ENCODE assay signal across 17 cellular contexts in genomic region chr17:71409712-71410111, GRCh38.
DNase-seq lines count a peak whose midpoint lies in the region; ATAC-seq, FAIRE-seq and TF ChIP-seq lines count a peak whose summit lies in the region.
"Had no signal": no experiment of that assay in that cellular context is flagged by ENCODE, and none has a peak within 500 bp of the region (broad histone marks: within the 10 kb centered on the region; RNA-seq: fewer than 3 reads in every experiment).

No MANE protein-coding gene starts in this region.

- RAD21 ChIA-PET in HCT116 (lab: Charles Lee; ENCODE audit: low non-redundant PET in 1 of 2, low total read pairs in 2 of 2, uncharacterized antibody in 2 of 2, unreplicated experiment in 2 of 2), result interaction anchor here in 1 of 2 experiments (0.7 kb wide), 1 partner anchor 27 kb away, joined by 5 read pairs; no protein-coding TSS in a partner anchor

- H3K9me3 Mint-ChIP-seq in activated T-cell treated with anti-CD3 and anti-CD28 coated beads, Interleukin-2, amount 50 U/mL, for 4 hours, result no peaks in the 10 kb centered on the region

- H2AFZ ChIP-seq in HCT116 (ENCODE audit: low read depth, low read length, poor library complexity, severe bottlenecking), result no peak overlapping the region
- H2AFZ ChIP-seq in hepatocyte, result no peak overlapping the region

- H3K79me2 ChIP-seq in HCT116 (ENCODE audit: insufficient read depth, low read length) (no peaks in the 10 kb centered on the region), hepatocyte (no peaks in the 10 kb centered on the region)

- no peak for FAIRE-seq in A549 (lab: Jason Lieb, UNC)
- FAIRE-seq: GM12892 had no signal

- CTCF ChIA-PET in A549 (lab: Yijun Ruan, JAX) (no interaction called here), HCT116 (lab: Charles Lee) (interaction anchor here (1.1 kb wide), 1 partner anchor 9 kb away, joined by 4 read pairs; no protein-coding TSS in a partner anchor)

- H3K9me3 ChIP-seq in A549, result no peaks in the 10 kb centered on the region
- no peaks in the 10 kb centered on the region for H3K9me3 ChIP-seq in HCT116 (ENCODE audit: control insufficient read depth in 1 of 2, insufficient read depth in 1 of 2, low read depth in 1 of 2, low read length in 2 of 2)
- H3K9me3 ChIP-seq in hepatocyte (ENCODE audit: low read depth), result no peaks in the 10 kb centered on the region

- TF ChIP-seq CTCF in A549 (IDR thresholded peaks at IDR 0.05) (no peak), HCT116 (IDR thresholded peaks at IDR 0.05 in 2 of 3, conservative IDR thresholded peaks at IDR 0.05 in 1 of 3; ENCODE audit: borderline replicate concordance in 1 of 3, insufficient read depth in 1 of 3, low read depth in 2 of 3, low read length in 2 of 3) (no peak), hepatocyte (IDR thresholded peaks at IDR 0.05; ENCODE audit: poor library complexity) (no peak)

- DNase-seq in A549 (ENCODE audit: low read depth in 1 of 2, low spot score in 1 of 2) (peak in 1 of 2 experiments; percentile 41), HCT116 (ENCODE audit: low read depth, low spot score) (no peak), RPMI7951 (ENCODE audit: low read depth) (peak; percentile 91), fibroblast of gingiva (ENCODE audit: low read depth) (peak; percentile 73), activated gamma-delta T cell (lab: John Stamatoyannopoulos, UW) (no peak), hepatocyte (ENCODE audit: low spot score) (no peak)
- no peak for DNase-seq in activated T-cell treated with anti-CD3 and anti-CD28 coated beads, Interleukin-2, amount 50 U/mL, for 4 hours
- DNase-seq: activated CD8-positive, alpha-beta memory T cell treated with anti-CD3 and anti-CD28 coated beads for 24 hours; cortex of kidney; DMS53; GOT3; NCI-H1436; NCI-H526 treated with DMSO at 0.1 percent for 48 hours; SIG-M5 had no signal

- H3K27me3 Mint-ChIP-seq in activated T-cell treated with anti-CD3 and anti-CD28 coated beads, Interleukin-2, amount 50 U/mL, for 4 hours (ENCODE audit: low read depth), result no peaks in the 10 kb centered on the region
- H3K27me3 Mint-ChIP-seq: activated naive CD4-positive, alpha-beta T cell treated with anti-CD3 and anti-CD28 coated beads, Interleukin-2, amount 50 U/mL, for 24 hours had no signal

- no peaks in the 10 kb centered on the region for H3K27me3 ChIP-seq in HCT116 (ENCODE audit: insufficient read depth, low read length)
- H3K27me3 ChIP-seq in hepatocyte, result no peaks in the 10 kb centered on the region

- BruUV-seq in HCT116 (replicated peaks; lab: Mats Ljungman, UMichigan), result no TSS peak

- no peak for TF ChIP-seq POLR2A in A549 (IDR thresholded peaks at IDR 0.05; ENCODE audit: low read length)
- TF ChIP-seq POLR2A in HCT116 (IDR thresholded peaks at IDR 0.05; ENCODE audit: borderline replicate concordance, extremely low read depth, insufficient read depth, insufficient read length), result no peak

- no peak overlapping the region for H3K4me3 ChIP-seq in A549
- no peak overlapping the region for H3K4me3 ChIP-seq in HCT116 (replicated peaks in 1 of 2; ENCODE audit: low read depth in 1 of 2, low read length in 2 of 2)
- no peak overlapping the region for H3K4me3 ChIP-seq in hepatocyte

- POLR2A ChIA-PET in A549 (lab: Yijun Ruan, JAX) (interaction anchor here (0.6 kb wide), 1 partner anchor 621 kb away, joined by 4 read pairs; no protein-coding TSS in a partner anchor), HCT116 (lab: Charles Lee) (no interaction called here)

- TF ChIP-seq RAD21 in A549 (conservative IDR thresholded peaks at IDR 0.05 in 1 of 2, IDR thresholded peaks at IDR 0.05 in 1 of 2), result no peak
- no peak for TF ChIP-seq RAD21 in HCT116 (IDR thresholded peaks at IDR 0.05; ENCODE audit: low read depth)

- ATAC-seq in A549 (no peak), HCT116 (no peak), HG02840 (IDR thresholded peaks at IDR 0.05; ENCODE audit: low FRiP score, unreplicated experiment) (no peak)
- ATAC-seq in activated T-cell treated with anti-CD3 and anti-CD28 coated beads, Interleukin-2, amount 50 U/mL, for 4 hours, result no peak

- H3K9ac ChIP-seq in HCT116 (ENCODE audit: low read length), result no peak overlapping the region

- H3K4me2 ChIP-seq in A549, result peak overlapping the region; percentile 53
- H3K4me2 ChIP-seq in HCT116 (ENCODE audit: low read length), result no peak overlapping the region
- H3K4me2 ChIP-seq in hepatocyte, result no peak overlapping the region

- no peaks in the 10 kb centered on the region for H4K20me1 ChIP-seq in HCT116 (ENCODE audit: insufficient read depth)
- H4K20me1 ChIP-seq in hepatocyte (ENCODE audit: insufficient read depth, poor library complexity, severe bottlenecking), result no peaks in the 10 kb centered on the region

- intact Hi-C loops in HCT116 (cut with micrococcal nuclease), result loop anchor here (10.0 kb wide), 1 partner anchor 335 kb away; no protein-coding TSS in a partner anchor

- no peaks in the 10 kb centered on the region for H3K9me2 ChIP-seq in HCT116 (ENCODE audit: insufficient read depth)
- H3K9me2 ChIP-seq in hepatocyte (replicated peaks; ENCODE audit: insufficient read depth), result no peaks in the 10 kb centered on the region

- 19% methylated on average over 4 of the region's 4 CpGs for WGBS in A549 (ENCODE audit: missing lambda C conversion rate)
- 90% methylated on average over 4 of the region's 4 CpGs for WGBS in hepatocyte (ENCODE audit: low lambda C conversion rate, missing lambda C conversion rate)

- no peaks in the 10 kb centered on the region for H3K4me1 Mint-ChIP-seq in activated T-cell treated with anti-CD3 and anti-CD28 coated beads, Interleukin-2, amount 50 U/mL, for 4 hours (ENCODE audit: low read depth)
- H3K4me1 Mint-ChIP-seq: activated naive CD4-positive, alpha-beta T cell treated with anti-CD3 and anti-CD28 coated beads, Interleukin-2, amount 50 U/mL, for 24 hours had no signal

- H3K36me3 ChIP-seq in HCT116 (ENCODE audit: control insufficient read depth in 1 of 2, insufficient read depth in 2 of 2, low read length in 2 of 2) (no peaks in the 10 kb centered on the region), hepatocyte (replicated peaks; ENCODE audit: insufficient read depth, low read depth) (no peaks in the 10 kb centered on the region)

- no peaks in the 10 kb centered on the region for H3K36me3 Mint-ChIP-seq in activated T-cell treated with anti-CD3 and anti-CD28 coated beads, Interleukin-2, amount 50 U/mL, for 4 hours (ENCODE audit: insufficient read depth)
- H3K36me3 Mint-ChIP-seq: activated naive CD4-positive, alpha-beta T cell treated with anti-CD3 and anti-CD28 coated beads, Interleukin-2, amount 50 U/mL, for 24 hours had no signal

- H3K4me1 ChIP-seq in A549, result peaks cover 41% of the 10 kb centered on the region
- H3K4me1 ChIP-seq in HCT116 (ENCODE audit: control insufficient read depth in 1 of 2, insufficient read depth in 2 of 2, low read length in 2 of 2), result peaks cover 9 to 39% of the 10 kb centered on the region in 2 experiments; a peak in 3 of 4 replicates
- H3K4me1 ChIP-seq in hepatocyte (ENCODE audit: insufficient read depth), result no peaks in the 10 kb centered on the region

- H3K4me3 Mint-ChIP-seq in activated T-cell treated with anti-CD3 and anti-CD28 coated beads, Interleukin-2, amount 50 U/mL, for 4 hours, result no peak overlapping the region
- H3K4me3 Mint-ChIP-seq: activated naive CD4-positive, alpha-beta T cell treated with anti-CD3 and anti-CD28 coated beads, Interleukin-2, amount 50 U/mL, for 24 hours had no signal

- peak overlapping the region; percentile 48 to 63; a peak in 5 of 6 replicates for H3K27ac ChIP-seq in A549
- no peak overlapping the region for H3K27ac ChIP-seq in HCT116 (ENCODE audit: low read depth, low read length)
- H3K27ac ChIP-seq in hepatocyte, result no peak overlapping the region

- peak in 1 of 2 experiments; percentile 34; a peak in 1 of 5 replicates for TF ChIP-seq EP300 in A549 (IDR thresholded peaks at IDR 0.05)

TF ChIP-seq in A549, 52 proteins besides CTCF, POLR2A, EP300 and RAD21 (continues in another document):
- TF ChIP-seq GATA3 (IDR thresholded peaks at IDR 0.05; ENCODE audit: borderline replicate concordance) (peak; percentile 26; the same call in 1 of the 2 replicates), JUNB (IDR thresholded peaks at IDR 0.05) (peak; percentile 60; the same call in 1 of the 2 replicates), TFCP2L1 (CRISPR knock-in tag; IDR thresholded peaks at IDR 0.05) (no peak), MAX (IDR thresholded peaks at IDR 0.05) (no peak), RFX5 (IDR thresholded peaks at IDR 0.05) (no peak), CEBPB (IDR thresholded peaks at IDR 0.05) (peak; percentile 49 to 72; a peak in 2 of 4 replicates), KDM5A (IDR thresholded peaks at IDR 0.05) (no peak)
- TF ChIP-seq, protein P1, sequence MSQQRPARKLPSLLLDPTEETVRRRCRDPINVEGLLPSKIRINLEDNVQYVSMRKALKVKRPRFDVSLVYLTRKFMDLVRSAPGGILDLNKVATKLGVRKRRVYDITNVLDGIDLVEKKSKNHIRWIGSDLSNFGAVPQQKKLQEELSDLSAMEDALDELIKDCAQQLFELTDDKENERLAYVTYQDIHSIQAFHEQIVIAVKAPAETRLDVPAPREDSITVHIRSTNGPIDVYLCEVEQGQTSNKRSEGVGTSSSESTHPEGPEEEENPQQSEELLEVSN (IDR thresholded peaks at IDR 0.05; ENCODE audit: borderline replicate concordance, low read depth), result no peak

TF ChIP-seq in HCT116, 20 proteins besides CTCF, POLR2A, EP300 and RAD21:
- TF ChIP-seq CBX3 (IDR thresholded peaks at IDR 0.05; ENCODE audit: low read depth) (no peak), CEBPB (IDR thresholded peaks at IDR 0.05; ENCODE audit: low read depth) (peak; percentile 15; the same call in 1 of the 2 replicates)
TF ChIP-seq in HCT116: peak in this region for 1.

Comparison
In these comparisons a context has a peak if more than half of its experiments do, and no peak if none do; other contexts are left out.
1. DNase-seq: peak in RPMI7951 (single experiment) and fibroblast of gingiva (single experiment); none in HCT116 (single experiment), activated gamma-delta T cell (single experiment), hepatocyte (single experiment) and activated T-cell treated with anti-CD3 and anti-CD28 coated beads, Interleukin-2, amount 50 U/mL, for 4 hours (single experiment).
2. H3K27ac ChIP-seq: peak in A549 (2 of 2); none in HCT116 (single experiment) and hepatocyte (single experiment).
3. Of the 6 proteins assayed by ChIP-seq in both A549 and HCT116: peak only in A549: none; only in HCT116: none; in both: CEBPB; in neither: 5.